In the genomic region with DNA sequence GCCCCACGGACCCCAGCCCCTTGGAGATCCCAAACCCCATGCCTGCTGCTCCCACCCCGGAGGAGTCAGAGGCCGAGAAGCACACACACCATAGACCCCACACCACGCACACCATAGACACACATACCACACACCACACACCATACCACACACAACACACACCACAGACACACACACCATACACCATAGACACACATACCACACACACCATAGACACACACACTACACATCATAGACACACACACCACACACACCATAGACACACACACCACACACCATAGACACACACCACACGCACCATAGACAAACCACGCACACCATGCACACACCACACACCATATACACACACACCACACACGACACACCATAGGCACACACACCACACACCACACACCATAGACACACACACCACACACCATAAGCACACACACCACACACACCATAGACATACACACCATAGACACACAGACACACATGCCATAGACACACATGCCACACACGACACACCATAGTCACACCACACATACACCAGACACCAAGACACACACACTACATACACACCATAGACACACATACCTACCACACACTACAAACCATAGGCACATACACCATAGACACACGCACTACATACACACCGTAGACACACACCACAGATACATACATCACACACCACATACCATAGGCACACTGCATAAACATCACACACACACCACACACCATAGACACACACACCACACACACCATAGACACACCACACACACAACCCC, we compare ENCODE assay signal across 16 cellular contexts. TPM values are rescaled to one million over a fixed set of nuclear protein-coding genes. Genes with fewer than 3 reads are reported as not detected.
A peak's percentile ranks its signal among the peaks of the same experiment; 100 is the strongest.
DNase-seq lines count a peak whose midpoint lies in the region; ATAC-seq and TF ChIP-seq lines count a peak whose summit lies in the region.
"Had no signal": no experiment of that assay in that cellular context is flagged by ENCODE, and none has a peak within 500 bp of the region (broad histone marks: within the 10 kb centered on the region; RNA-seq: fewer than 3 reads in every experiment).

No MANE protein-coding gene starts in this region.

- H2AFZ ChIP-seq in HCT116 (ENCODE audit: low read depth, low read length, poor library complexity, severe bottlenecking) = no peak overlapping the region

- H3K9me2 ChIP-seq in HCT116 (ENCODE audit: insufficient read depth) = no peaks in the 10 kb centered on the region

- RAD21 ChIA-PET in HCT116 (lab: Charles Lee; ENCODE audit: low non-redundant PET in 1 of 2, low total read pairs in 2 of 2, uncharacterized antibody in 2 of 2, unreplicated experiment in 2 of 2) = no interaction called here

- peaks cover 0 to 7% of the 10 kb centered on the region in 2 experiments; a peak in 2 of 4 replicates for H3K4me1 ChIP-seq in HCT116 (ENCODE audit: control insufficient read depth in 1 of 2, insufficient read depth in 2 of 2, low read length in 2 of 2)
- H3K4me1 ChIP-seq in liver (ENCODE audit: control insufficient read depth in 4 of 4, insufficient read depth in 4 of 4, low read length in 3 of 4) = peaks cover 25 to 68% (median 49%) of the 10 kb centered on the region in 4 donors
- peaks cover 25 to 34% (median 31%) of the 10 kb centered on the region in 3 donors for H3K4me1 ChIP-seq in skeletal muscle tissue (ENCODE audit: control insufficient read depth in 3 of 3, insufficient read depth in 3 of 3, low read length in 3 of 3)

- CTCF ChIA-PET in HCT116 (lab: Charles Lee) = interaction anchor here (1.6 kb wide), 1 partner anchor 16 kb away, joined by 5 read pairs; no protein-coding TSS in a partner anchor

- WGBS in liver = 37% methylated on average over 10 of the region's 10 CpGs

- POLR2A ChIA-PET in HCT116 (lab: Charles Lee) = no interaction called here

- H3K9ac ChIP-seq in HCT116 (ENCODE audit: low read length) = no peak overlapping the region
- peak overlapping the region in 1 of 2 donors; percentile 33 for H3K9ac ChIP-seq in liver (ENCODE audit: low read depth in 1 of 2, low read length in 2 of 2)
- peak overlapping the region in 2 of 3 donors; percentile 59 to 66 for H3K9ac ChIP-seq in skeletal muscle tissue (ENCODE audit: low read depth in 1 of 3, low read length in 3 of 3)
- H3K9ac ChIP-seq: BLaER1 had no signal

- no peak for TF ChIP-seq CTCF in HCT116 (IDR thresholded peaks at IDR 0.05 in 2 of 3, conservative IDR thresholded peaks at IDR 0.05 in 1 of 3; ENCODE audit: borderline replicate concordance in 1 of 3, insufficient read depth in 1 of 3, low read depth in 2 of 3, low read length in 2 of 3)
- no peak for TF ChIP-seq CTCF in liver (IDR thresholded peaks at IDR 0.05; ENCODE audit: low read depth, low read length, missing input control)

- ATAC-seq in HCT116 (peak; percentile 39), HG02623 (IDR thresholded peaks at IDR 0.05; ENCODE audit: unreplicated experiment) (no peak)

- H3K27ac ChIP-seq in HCT116 (ENCODE audit: low read depth, low read length) = peak overlapping the region; percentile 20; the same call in 1 of the 2 replicates
- peak overlapping the region; percentile 61 to 74 for H3K27ac ChIP-seq in liver (ENCODE audit: low read depth in 1 of 2, low read length in 2 of 2)
- no peak overlapping the region for H3K27ac ChIP-seq in skeletal muscle tissue (ENCODE audit: low read depth, low read length)
- H3K27ac ChIP-seq: BLaER1, epithelial cell of prostate had no signal

- no TSS peak for BruUV-seq in HCT116 (replicated peaks; lab: Mats Ljungman, UMichigan)

- H3K36me3 ChIP-seq in HCT116 (ENCODE audit: control insufficient read depth in 1 of 2, insufficient read depth in 2 of 2, low read length in 2 of 2) = no peaks in the 10 kb centered on the region
- H3K36me3 ChIP-seq in liver (ENCODE audit: control insufficient read depth in 4 of 4, insufficient read depth in 3 of 4, low read depth in 1 of 4, low read length in 3 of 4) = no peaks in the 10 kb centered on the region
- no peaks in the 10 kb centered on the region for H3K36me3 ChIP-seq in skeletal muscle tissue (ENCODE audit: control insufficient read depth in 3 of 3, insufficient read depth in 3 of 3, low read length in 3 of 3)
- H3K36me3 ChIP-seq: BLaER1 had no signal

- no peak for TF ChIP-seq RAD21 in HCT116 (IDR thresholded peaks at IDR 0.05; ENCODE audit: low read depth)
- TF ChIP-seq RAD21 in liver (IDR thresholded peaks at IDR 0.05) = no peak

- H3K9me3 ChIP-seq in HCT116 (ENCODE audit: control insufficient read depth in 1 of 2, insufficient read depth in 1 of 2, low read depth in 1 of 2, low read length in 2 of 2) = no peaks in the 10 kb centered on the region
- H3K9me3 ChIP-seq in liver (ENCODE audit: control insufficient read depth in 4 of 4, low read length in 3 of 4) = no peaks in the 10 kb centered on the region
- H3K9me3 ChIP-seq in skeletal muscle tissue (ENCODE audit: control insufficient read depth in 3 of 3, low read length in 3 of 3) = no peaks in the 10 kb centered on the region
- H3K9me3 ChIP-seq: BLaER1 had no signal

- no peak for TF ChIP-seq POLR2A in HCT116 (IDR thresholded peaks at IDR 0.05; ENCODE audit: borderline replicate concordance, extremely low read depth, insufficient read depth, insufficient read length)

- no peak overlapping the region for H3K4me2 ChIP-seq in HCT116 (ENCODE audit: low read length)

- intact Hi-C loops in HCT116 (cut with micrococcal nuclease) = no loop called here

- peaks cover 5% of the 10 kb centered on the region; the same call in 1 of the 2 replicates for H3K79me2 ChIP-seq in HCT116 (ENCODE audit: insufficient read depth, low read length)

- H4K20me1 ChIP-seq in HCT116 (ENCODE audit: insufficient read depth) = no peaks in the 10 kb centered on the region

- H3K27me3 ChIP-seq in HCT116 (ENCODE audit: insufficient read depth, low read length) (no peaks in the 10 kb centered on the region), liver (ENCODE audit: control insufficient read depth in 4 of 4, insufficient read depth in 4 of 4, low read length in 3 of 4) (no peaks in the 10 kb centered on the region), skeletal muscle tissue (ENCODE audit: control insufficient read depth in 3 of 3, insufficient read depth in 3 of 3, low read length in 3 of 3) (peaks cover 0 to 12% (median 12%) of the 10 kb centered on the region in 3 donors)
- H3K27me3 ChIP-seq: BLaER1 had no signal

- DNase-seq in HCT116 (ENCODE audit: low read depth, low spot score) (no peak), amniotic epithelial cell (ENCODE audit: low read depth) (peak; percentile 24), NCI-H187 treated with DMSO at 0.1 percent for 48 hours (lab: John Stamatoyannopoulos, UW) (no peak), GOT3 (lab: John Stamatoyannopoulos, UW) (no peak), NCI-H146 (lab: John Stamatoyannopoulos, UW) (no peak)
- DNase-seq: activated CD4-positive, CD25-positive, alpha-beta regulatory T cell treated with anti-CD3 and anti-CD28 coated beads, Interleukin-2, amount 50 U/mL, for 72 hours; activated CD8-positive, alpha-beta memory T cell treated with anti-CD3 and anti-CD28 coated beads, Interleukin-2, amount 50 U/mL, for 48 hours; activated naive CD4-positive, alpha-beta T cell treated with anti-CD3 and anti-CD28 coated beads, Interleukin-2, amount 50 U/mL, for 16 hours; DMS79; left cardiac atrium had no signal

- H3K4me3 ChIP-seq in HCT116 (replicated peaks in 1 of 2; ENCODE audit: low read depth in 1 of 2, low read length in 2 of 2) (no peak overlapping the region), liver (ENCODE audit: low read depth in 1 of 3, low read length in 3 of 3) (peak overlapping the region; percentile 8 to 41 (median 20)), skeletal muscle tissue (ENCODE audit: low read length in 3 of 3) (peak overlapping the region; percentile 62 to 66 (median 63))
- H3K4me3 ChIP-seq: BLaER1 had no signal

TF ChIP-seq in HCT116, 20 proteins besides CTCF, POLR2A, EP300 and RAD21:
- TF ChIP-seq POLR2AphosphoS5 (IDR thresholded peaks at IDR 0.05; ENCODE audit: low read depth, low read length) (no peak), EZH2 (IDR thresholded peaks at IDR 0.05) (no peak), EZH2phosphoT487 (IDR thresholded peaks at IDR 0.05; ENCODE audit: borderline replicate concordance) (no peak), SRF (IDR thresholded peaks at IDR 0.05; ENCODE audit: low read depth) (no peak), EGR1 (IDR thresholded peaks at IDR 0.05; ENCODE audit: low read depth) (no peak)
- TF ChIP-seq, protein P1, sequence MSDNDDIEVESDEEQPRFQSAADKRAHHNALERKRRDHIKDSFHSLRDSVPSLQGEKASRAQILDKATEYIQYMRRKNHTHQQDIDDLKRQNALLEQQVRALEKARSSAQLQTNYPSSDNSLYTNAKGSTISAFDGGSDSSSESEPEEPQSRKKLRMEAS (IDR thresholded peaks at IDR 0.05) = no peak

TF ChIP-seq in liver, 16 proteins besides CTCF, POLR2A, EP300 and RAD21 (continues in another document):
- TF ChIP-seq YY1 (IDR thresholded peaks at IDR 0.05) (no peak), HNF4A (conservative IDR thresholded peaks at IDR 0.05) (no peak), FOXA1 (IDR thresholded peaks at IDR 0.05) (no peak), GABPA (IDR thresholded peaks at IDR 0.05 in 1 of 2, conservative IDR thresholded peaks at IDR 0.05 in 1 of 2) (no peak)
- TF ChIP-seq, protein P2, sequence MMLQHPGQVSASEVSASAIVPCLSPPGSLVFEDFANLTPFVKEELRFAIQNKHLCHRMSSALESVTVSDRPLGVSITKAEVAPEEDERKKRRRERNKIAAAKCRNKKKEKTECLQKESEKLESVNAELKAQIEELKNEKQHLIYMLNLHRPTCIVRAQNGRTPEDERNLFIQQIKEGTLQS (IDR thresholded peaks at IDR 0.05) = no peak
- TF ChIP-seq, protein P3, sequence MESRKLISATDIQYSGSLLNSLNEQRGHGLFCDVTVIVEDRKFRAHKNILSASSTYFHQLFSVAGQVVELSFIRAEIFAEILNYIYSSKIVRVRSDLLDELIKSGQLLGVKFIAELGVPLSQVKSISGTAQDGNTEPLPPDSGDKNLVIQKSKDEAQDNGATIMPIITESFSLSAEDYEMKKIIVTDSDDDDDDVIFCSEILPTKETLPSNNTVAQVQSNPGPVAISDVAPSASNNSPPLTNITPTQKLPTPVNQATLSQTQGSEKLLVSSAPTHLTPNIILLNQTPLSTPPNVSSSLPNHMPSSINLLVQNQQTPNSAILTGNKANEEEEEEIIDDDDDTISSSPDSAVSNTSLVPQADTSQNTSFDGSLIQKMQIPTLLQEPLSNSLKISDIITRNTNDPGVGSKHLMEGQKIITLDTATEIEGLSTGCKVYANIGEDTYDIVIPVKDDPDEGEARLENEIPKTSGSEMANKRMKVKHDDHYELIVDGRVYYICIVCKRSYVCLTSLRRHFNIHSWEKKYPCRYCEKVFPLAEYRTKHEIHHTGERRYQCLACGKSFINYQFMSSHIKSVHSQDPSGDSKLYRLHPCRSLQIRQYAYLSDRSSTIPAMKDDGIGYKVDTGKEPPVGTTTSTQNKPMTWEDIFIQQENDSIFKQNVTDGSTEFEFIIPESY (IDR thresholded peaks at IDR 0.05) = no peak

RNA-seq across cellular contexts. Expression of a gene that starts 11.3 kb away (rescaled TPM):
- total RNA-seq in HCT116 (2021; ENCODE audit: unreplicated experiment) (31.1 TPM), liver (10 to 100 TPM in 1 of 2 donors, 1 to 10 TPM in 1; 4.7 to 29.5 TPM), skeletal muscle tissue (19.3 TPM)
- polyA plus RNA-seq in HCT116 (2012) = 13.4 and 16.6 TPM in 2 replicates
- 1 to 10 TPM; 3.4 to 4.7 TPM for polyA plus RNA-seq in liver

RNA-seq across cellular contexts. Expression of a gene that starts 12.1 kb away (rescaled TPM):
- total RNA-seq in HCT116 (2021; ENCODE audit: unreplicated experiment) = 10.3 TPM
- 3.4 and 3.6 TPM in 2 replicates for polyA plus RNA-seq in HCT116 (2012)
- 1 to 10 TPM in 1 of 2 donors, under 1 TPM in 1; 0.93 to 3.0 TPM for total RNA-seq in liver
- polyA plus RNA-seq in liver = 1 to 10 TPM in 1 of 2 donors, under 1 TPM in 1; 0.60 to 1.9 TPM
- 1.0 TPM for total RNA-seq in skeletal muscle tissue
- total RNA-seq: T-helper 1 cell treated with Interleukin-12 subunit alpha and Interleukin-12 subunit beta and Interleukin-4 antibody, amounts not matched to agents 30 ng/mL and 1 ng/mL, for 36 hours had no signal

Comparison
In these comparisons a context has a peak if more than half of its experiments do, and no peak if none do; other contexts are left out.
1. H3K4me3 ChIP-seq: peak in liver (3 of 3) and skeletal muscle tissue (3 of 3); none in HCT116 (0 of 2).